In genomic region chr3:149790265-149790664, GRCh38 we compare ENCODE assay signal across 1 cellular context.
TF ChIP-seq lines count a peak whose summit lies in the region.

No MANE protein-coding gene starts in this region.

TF ChIP-seq in HepG2, 621 proteins besides CTCF, POLR2A, EP300 and RAD21:
- TF ChIP-seq ZNF432 (CRISPR knock-in tag; IDR thresholded peaks at IDR 0.05; ENCODE audit: borderline replicate concordance) (no peak), TARDBP (CRISPR knock-in tag; IDR thresholded peaks at IDR 0.05) (no peak), CCDC6 (CRISPR knock-in tag; IDR thresholded peaks at IDR 0.05) (no peak), ZNF253 (CRISPR knock-in tag; IDR thresholded peaks at IDR 0.05; ENCODE audit: borderline replicate concordance) (no peak), NFIC (IDR thresholded peaks at IDR 0.05; ENCODE audit: low read length) (no peak), ZNF101 (CRISPR knock-in tag; IDR thresholded peaks at IDR 0.05; ENCODE audit: borderline replicate concordance, low read depth) (no peak), ZNF552 (CRISPR knock-in tag; IDR thresholded peaks at IDR 0.05; ENCODE audit: borderline replicate concordance) (no peak), HNRNPH1 (optimal IDR thresholded peaks at IDR 0.05; ENCODE audit: low read depth, low read length) (no peak), ZNF362 (CRISPR knock-in tag; IDR thresholded peaks at IDR 0.05; ENCODE audit: borderline replicate concordance) (no peak), SPEN (CRISPR knock-in tag; IDR thresholded peaks at IDR 0.05; ENCODE audit: low read depth) (no peak), STAT5B (CRISPR knock-in tag; IDR thresholded peaks at IDR 0.05) (no peak), SKI (IDR thresholded peaks at IDR 0.05; ENCODE audit: partially characterized antibody) (no peak), KMT2B (CRISPR knock-in tag; IDR thresholded peaks at IDR 0.05) (no peak), RBM22 (optimal IDR thresholded peaks at IDR 0.05; ENCODE audit: low read length) (no peak), NAIF1 (CRISPR knock-in tag; IDR thresholded peaks at IDR 0.05; ENCODE audit: borderline replicate concordance) (no peak)
- TF ChIP-seq, protein P1, sequence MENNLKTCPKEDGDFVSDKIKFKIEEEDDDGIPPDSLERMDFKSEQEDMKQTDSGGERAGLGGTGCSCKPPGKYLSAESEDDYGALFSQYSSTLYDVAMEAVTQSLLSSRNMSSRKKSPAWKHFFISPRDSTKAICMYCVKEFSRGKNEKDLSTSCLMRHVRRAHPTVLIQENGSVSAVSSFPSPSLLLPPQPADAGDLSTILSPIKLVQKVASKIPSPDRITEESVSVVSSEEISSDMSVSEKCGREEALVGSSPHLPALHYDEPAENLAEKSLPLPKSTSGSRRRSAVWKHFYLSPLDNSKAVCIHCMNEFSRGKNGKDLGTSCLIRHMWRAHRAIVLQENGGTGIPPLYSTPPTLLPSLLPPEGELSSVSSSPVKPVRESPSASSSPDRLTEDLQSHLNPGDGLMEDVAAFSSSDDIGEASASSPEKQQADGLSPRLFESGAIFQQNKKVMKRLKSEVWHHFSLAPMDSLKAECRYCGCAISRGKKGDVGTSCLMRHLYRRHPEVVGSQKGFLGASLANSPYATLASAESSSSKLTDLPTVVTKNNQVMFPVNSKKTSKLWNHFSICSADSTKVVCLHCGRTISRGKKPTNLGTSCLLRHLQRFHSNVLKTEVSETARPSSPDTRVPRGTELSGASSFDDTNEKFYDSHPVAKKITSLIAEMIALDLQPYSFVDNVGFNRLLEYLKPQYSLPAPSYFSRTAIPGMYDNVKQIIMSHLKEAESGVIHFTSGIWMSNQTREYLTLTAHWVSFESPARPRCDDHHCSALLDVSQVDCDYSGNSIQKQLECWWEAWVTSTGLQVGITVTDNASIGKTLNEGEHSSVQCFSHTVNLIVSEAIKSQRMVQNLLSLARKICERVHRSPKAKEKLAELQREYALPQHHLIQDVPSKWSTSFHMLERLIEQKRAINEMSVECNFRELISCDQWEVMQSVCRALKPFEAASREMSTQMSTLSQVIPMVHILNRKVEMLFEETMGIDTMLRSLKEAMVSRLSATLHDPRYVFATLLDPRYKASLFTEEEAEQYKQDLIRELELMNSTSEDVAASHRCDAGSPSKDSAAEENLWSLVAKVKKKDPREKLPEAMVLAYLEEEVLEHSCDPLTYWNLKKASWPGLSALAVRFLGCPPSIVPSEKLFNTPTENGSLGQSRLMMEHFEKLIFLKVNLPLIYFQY (CRISPR knock-in tag; IDR thresholded peaks at IDR 0.05; ENCODE audit: borderline replicate concordance) = no peak
- TF ChIP-seq, protein P2, sequence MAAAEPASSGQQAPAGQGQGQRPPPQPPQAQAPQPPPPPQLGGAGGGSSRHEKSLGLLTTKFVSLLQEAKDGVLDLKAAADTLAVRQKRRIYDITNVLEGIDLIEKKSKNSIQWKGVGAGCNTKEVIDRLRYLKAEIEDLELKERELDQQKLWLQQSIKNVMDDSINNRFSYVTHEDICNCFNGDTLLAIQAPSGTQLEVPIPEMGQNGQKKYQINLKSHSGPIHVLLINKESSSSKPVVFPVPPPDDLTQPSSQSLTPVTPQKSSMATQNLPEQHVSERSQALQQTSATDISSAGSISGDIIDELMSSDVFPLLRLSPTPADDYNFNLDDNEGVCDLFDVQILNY (CRISPR knock-in tag; conservative IDR thresholded peaks at IDR 0.05) = no peak
- TF ChIP-seq, protein P3, sequence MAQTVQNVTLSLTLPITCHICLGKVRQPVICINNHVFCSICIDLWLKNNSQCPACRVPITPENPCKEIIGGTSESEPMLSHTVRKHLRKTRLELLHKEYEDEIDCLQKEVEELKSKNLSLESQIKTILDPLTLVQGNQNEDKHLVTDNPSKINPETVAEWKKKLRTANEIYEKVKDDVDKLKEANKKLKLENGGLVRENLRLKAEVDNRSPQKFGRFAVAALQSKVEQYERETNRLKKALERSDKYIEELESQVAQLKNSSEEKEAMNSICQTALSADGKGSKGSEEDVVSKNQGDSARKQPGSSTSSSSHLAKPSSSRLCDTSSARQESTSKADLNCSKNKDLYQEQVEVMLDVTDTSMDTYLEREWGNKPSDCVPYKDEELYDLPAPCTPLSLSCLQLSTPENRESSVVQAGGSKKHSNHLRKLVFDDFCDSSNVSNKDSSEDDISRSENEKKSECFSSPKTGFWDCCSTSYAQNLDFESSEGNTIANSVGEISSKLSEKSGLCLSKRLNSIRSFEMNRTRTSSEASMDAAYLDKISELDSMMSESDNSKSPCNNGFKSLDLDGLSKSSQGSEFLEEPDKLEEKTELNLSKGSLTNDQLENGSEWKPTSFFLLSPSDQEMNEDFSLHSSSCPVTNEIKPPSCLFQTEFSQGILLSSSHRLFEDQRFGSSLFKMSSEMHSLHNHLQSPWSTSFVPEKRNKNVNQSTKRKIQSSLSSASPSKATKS (CRISPR knock-in tag; IDR thresholded peaks at IDR 0.05) = no peak
